In the genomic region with DNA sequence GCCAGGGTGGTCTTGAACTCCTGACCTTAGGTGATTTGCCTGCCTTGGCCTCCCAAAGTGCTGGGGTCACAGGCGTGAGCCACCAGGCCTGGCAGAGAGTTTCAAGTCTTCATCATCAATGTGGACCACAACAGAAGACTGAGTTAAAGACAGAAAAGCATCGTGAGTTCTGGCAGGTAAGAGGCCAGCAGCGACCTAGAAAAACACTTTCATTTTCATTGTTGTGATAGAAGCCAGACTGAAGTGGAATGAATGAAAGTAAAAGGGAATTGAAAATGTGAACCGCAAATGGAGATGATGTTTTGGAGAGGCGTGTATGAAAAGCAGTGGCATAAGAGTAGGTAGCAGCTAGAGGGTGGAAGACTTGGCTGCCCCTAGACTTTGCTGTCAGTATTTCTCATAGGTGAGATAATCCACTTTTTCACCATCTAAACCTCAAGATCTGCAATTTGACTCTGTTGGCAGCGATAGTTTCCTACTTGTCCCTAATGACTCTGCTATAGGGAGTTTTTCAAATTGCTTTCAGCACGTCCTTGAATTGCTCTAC, we compare ENCODE assay signal across 1 cellular context.
TF ChIP-seq lines count a peak whose summit lies in the region.

No MANE protein-coding gene starts in this region.

TF ChIP-seq in GM23338, 12 proteins besides CTCF, POLR2A, EP300 and RAD21 (continued from another document):
- TF ChIP-seq REST (IDR thresholded peaks at IDR 0.05; ENCODE audit: unreplicated experiment) (no peak), ZNF331 (CRISPR knock-in tag; IDR thresholded peaks at IDR 0.05; ENCODE audit: low read depth) (no peak), STAT1 (IDR thresholded peaks at IDR 0.05; ENCODE audit: unreplicated experiment) (no peak), NANOG (IDR thresholded peaks at IDR 0.05; ENCODE audit: borderline replicate concordance) (no peak), ZNF114 (CRISPR knock-in tag; IDR thresholded peaks at IDR 0.05) (no peak), EZH2 (IDR thresholded peaks at IDR 0.05; ENCODE audit: low read depth, unreplicated experiment) (no peak), POLR2AphosphoS5 (IDR thresholded peaks at IDR 0.05; ENCODE audit: low read depth) (no peak), JUNB (IDR thresholded peaks at IDR 0.05; ENCODE audit: unreplicated experiment) (no peak)
- TF ChIP-seq, protein P1, sequence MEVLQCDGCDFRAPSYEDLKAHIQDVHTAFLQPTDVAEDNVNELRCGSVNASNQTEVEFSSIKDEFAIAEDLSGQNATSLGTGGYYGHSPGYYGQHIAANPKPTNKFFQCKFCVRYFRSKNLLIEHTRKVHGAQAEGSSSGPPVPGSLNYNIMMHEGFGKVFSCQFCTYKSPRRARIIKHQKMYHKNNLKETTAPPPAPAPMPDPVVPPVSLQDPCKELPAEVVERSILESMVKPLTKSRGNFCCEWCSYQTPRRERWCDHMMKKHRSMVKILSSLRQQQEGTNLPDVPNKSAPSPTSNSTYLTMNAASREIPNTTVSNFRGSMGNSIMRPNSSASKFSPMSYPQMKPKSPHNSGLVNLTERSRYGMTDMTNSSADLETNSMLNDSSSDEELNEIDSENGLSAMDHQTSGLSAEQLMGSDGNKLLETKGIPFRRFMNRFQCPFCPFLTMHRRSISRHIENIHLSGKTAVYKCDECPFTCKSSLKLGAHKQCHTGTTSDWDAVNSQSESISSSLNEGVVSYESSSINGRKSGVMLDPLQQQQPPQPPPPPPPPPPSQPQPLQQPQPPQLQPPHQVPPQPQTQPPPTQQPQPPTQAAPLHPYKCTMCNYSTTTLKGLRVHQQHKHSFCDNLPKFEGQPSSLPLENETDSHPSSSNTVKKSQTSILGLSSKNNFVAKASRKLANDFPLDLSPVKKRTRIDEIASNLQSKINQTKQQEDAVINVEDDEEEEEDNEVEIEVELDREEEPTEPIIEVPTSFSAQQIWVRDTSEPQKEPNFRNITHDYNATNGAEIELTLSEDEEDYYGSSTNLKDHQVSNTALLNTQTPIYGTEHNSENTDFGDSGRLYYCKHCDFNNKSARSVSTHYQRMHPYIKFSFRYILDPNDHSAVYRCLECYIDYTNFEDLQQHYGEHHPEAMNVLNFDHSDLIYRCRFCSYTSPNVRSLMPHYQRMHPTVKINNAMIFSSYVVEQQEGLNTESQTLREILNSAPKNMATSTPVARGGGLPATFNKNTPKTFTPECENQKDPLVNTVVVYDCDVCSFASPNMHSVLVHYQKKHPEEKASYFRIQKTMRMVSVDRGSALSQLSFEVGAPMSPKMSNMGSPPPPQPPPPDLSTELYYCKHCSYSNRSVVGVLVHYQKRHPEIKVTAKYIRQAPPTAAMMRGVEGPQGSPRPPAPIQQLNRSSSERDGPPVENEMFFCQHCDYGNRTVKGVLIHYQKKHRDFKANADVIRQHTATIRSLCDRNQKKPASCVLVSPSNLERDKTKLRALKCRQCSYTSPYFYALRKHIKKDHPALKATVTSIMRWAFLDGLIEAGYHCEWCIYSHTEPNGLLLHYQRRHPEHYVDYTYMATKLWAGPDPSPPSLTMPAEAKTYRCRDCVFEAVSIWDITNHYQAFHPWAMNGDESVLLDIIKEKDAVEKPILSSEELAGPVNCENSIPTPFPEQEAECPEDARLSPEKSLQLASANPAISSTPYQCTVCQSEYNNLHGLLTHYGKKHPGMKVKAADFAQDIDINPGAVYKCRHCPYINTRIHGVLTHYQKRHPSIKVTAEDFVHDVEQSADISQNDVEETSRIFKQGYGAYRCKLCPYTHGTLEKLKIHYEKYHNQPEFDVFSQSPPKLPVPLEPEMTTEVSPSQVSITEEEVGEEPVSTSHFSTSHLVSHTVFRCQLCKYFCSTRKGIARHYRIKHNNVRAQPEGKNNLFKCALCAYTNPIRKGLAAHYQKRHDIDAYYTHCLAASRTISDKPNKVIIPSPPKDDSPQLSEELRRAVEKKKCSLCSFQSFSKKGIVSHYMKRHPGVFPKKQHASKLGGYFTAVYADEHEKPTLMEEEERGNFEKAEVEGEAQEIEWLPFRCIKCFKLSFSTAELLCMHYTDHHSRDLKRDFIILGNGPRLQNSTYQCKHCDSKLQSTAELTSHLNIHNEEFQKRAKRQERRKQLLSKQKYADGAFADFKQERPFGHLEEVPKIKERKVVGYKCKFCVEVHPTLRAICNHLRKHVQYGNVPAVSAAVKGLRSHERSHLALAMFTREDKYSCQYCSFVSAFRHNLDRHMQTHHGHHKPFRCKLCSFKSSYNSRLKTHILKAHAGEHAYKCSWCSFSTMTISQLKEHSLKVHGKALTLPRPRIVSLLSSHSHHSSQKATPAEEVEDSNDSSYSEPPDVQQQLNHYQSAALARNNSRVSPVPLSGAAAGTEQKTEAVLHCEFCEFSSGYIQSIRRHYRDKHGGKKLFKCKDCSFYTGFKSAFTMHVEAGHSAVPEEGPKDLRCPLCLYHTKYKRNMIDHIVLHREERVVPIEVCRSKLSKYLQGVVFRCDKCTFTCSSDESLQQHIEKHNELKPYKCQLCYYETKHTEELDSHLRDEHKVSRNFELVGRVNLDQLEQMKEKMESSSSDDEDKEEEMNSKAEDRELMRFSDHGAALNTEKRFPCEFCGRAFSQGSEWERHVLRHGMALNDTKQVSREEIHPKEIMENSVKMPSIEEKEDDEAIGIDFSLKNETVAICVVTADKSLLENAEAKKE (CRISPR knock-in tag; IDR thresholded peaks at IDR 0.05) = no peak
